Comparison of ENCODE assay signal across 21 cellular contexts in the genomic region with DNA sequence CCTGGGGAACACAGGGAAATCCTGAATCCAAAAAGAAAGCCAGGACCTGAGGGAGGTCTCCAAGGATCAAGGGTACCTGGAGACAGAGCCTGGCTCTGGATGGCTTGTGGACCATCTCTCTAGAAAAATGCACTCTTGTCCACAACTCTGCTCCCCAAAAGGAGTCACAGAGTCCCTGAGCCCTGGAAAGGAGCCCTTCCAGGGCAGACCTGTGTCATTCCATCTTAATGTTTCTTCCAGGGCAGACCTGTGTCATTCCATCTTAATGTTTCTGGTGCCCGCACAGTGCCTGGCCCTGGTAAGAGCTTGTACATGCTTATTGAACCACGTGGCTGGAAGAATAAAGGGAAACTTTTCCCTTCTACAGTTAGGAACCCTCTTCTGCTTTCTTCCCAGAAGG. TPM values are rescaled to one million over a fixed set of nuclear protein-coding genes. Genes with fewer than 3 reads are reported as not detected.
"Had no signal": no experiment of that assay in that cellular context is flagged by ENCODE, and none has a peak within 500 bp of the region (broad histone marks: within the 10 kb centered on the region; RNA-seq: fewer than 3 reads in every experiment).

No MANE protein-coding gene starts in this region.

- H3K4me1 ChIP-seq: sigmoid colon had no signal

- H3K9me3 ChIP-seq: esophagus squamous epithelium, neutrophil, right atrium auricular region, sigmoid colon, stomach had no signal

- H3K4me3 Mint-ChIP-seq: dendritic cell treated with granulocyte-macrophage colony-stimulating factor and Interleukin-4, amounts not matched to agents 40 ng/mL and 50 ng/mL, for 4 days; effector memory CD8-positive, alpha-beta T cell; naive thymus-derived CD4-positive, alpha-beta T cell had no signal

- ATAC-seq: effector memory CD8-positive, alpha-beta T cell; left colon; naive thymus-derived CD4-positive, alpha-beta T cell had no signal

- H3K27me3 ChIP-seq: esophagus squamous epithelium, hepatocyte, neutrophil, right atrium auricular region, sigmoid colon, stomach had no signal

- DNase-seq: central memory CD4-positive, alpha-beta T cell; effector memory CD8-positive, alpha-beta T cell; esophagus squamous epithelium; foreskin fibroblast; left colon; mammary epithelial cell; naive thymus-derived CD4-positive, alpha-beta T cell; sigmoid colon; stimulated activated CD4-positive, alpha-beta T cell treated with anti-CD3 and anti-CD28 coated beads, Interleukin-12 subunit alpha, Interleukin-12 subunit beta, amount 100 ng/mL, for 4 hours; stimulated activated naive CD4-positive, alpha-beta T cell; stomach; substantia nigra; trophoblast cell had no signal

- H3K4me1 Mint-ChIP-seq: naive thymus-derived CD4-positive, alpha-beta T cell had no signal

- H3K4me3 ChIP-seq: esophagus squamous epithelium, hepatocyte, right atrium auricular region, sigmoid colon, skin epidermis, stomach had no signal

- H3K36me3 ChIP-seq: esophagus squamous epithelium, neutrophil, right atrium auricular region, sigmoid colon, stomach had no signal

- H3K36me3 Mint-ChIP-seq: naive thymus-derived CD4-positive, alpha-beta T cell had no signal

- H3K27ac ChIP-seq: epithelial cell of prostate, hepatocyte, neutrophil, sigmoid colon had no signal

- H3K9me3 Mint-ChIP-seq: dendritic cell treated with granulocyte-macrophage colony-stimulating factor and Interleukin-4, amounts not matched to agents 40 ng/mL and 50 ng/mL, for 4 days; effector memory CD8-positive, alpha-beta T cell had no signal

- H3K27me3 Mint-ChIP-seq: dendritic cell treated with granulocyte-macrophage colony-stimulating factor and Interleukin-4, amounts not matched to agents 40 ng/mL and 50 ng/mL, for 4 days had no signal

- H3K27ac Mint-ChIP-seq: dendritic cell treated with granulocyte-macrophage colony-stimulating factor and Interleukin-4, amounts not matched to agents 40 ng/mL and 50 ng/mL, for 4 days; effector memory CD8-positive, alpha-beta T cell; naive thymus-derived CD4-positive, alpha-beta T cell had no signal

RNA-seq across cellular contexts. Expression of gene SLCO2A1, which starts 35.5 kb away (rescaled TPM):
- total RNA-seq: mononuclear cell; naive thymus-derived CD4-positive, alpha-beta T cell had no signal
- polyA plus RNA-seq: naive thymus-derived CD4-positive, alpha-beta T cell; neural cell had no signal
